8 cellular contexts compared by ENCODE assay signal in genomic region chr2:111662771-111663470, GRCh38.
DNase-seq lines count a peak whose midpoint lies in the region; ATAC-seq and TF ChIP-seq lines count a peak whose summit lies in the region.

No MANE protein-coding gene starts in this region.

- H3K27ac Mint-ChIP-seq in H9: peak overlapping the region in 2 of 3 experiments; percentile 22 to 61; a peak in 3 of 7 replicates
- no peak overlapping the region for H3K27ac Mint-ChIP-seq in activated CD8-positive, alpha-beta T cell treated with anti-CD3 and anti-CD28 coated beads, Interleukin-2, amount 10 ng/mL, durations not matched to agents 7 days and 5 days

- no CpG with 5 or more reads among the region's 7 CpGs for WGBS in H9 (ENCODE audit: extremely low coverage, insufficient read length, low lambda C conversion rate)
- no CpG with 5 or more reads among the region's 7 CpGs for WGBS in trophoblast cell (ENCODE audit: extremely low coverage, insufficient coverage, insufficient read length)
- 50 to 100% methylated on average over 1 of the region's 7 CpGs for WGBS in gastroesophageal sphincter (ENCODE audit: low coverage in 1 of 2), 2 donors

- H3K56ac ChIP-seq in H9 (ENCODE audit: insufficient read length, low read depth, low read length): no peak overlapping the region

- no peak overlapping the region for H2BK15ac ChIP-seq in H9 (ENCODE audit: low read depth, low read length)

- no peaks in the 10 kb centered on the region; a peak in 1 of 5 replicates for H3K9me3 Mint-ChIP-seq in H9
- H3K9me3 Mint-ChIP-seq in activated CD8-positive, alpha-beta T cell treated with anti-CD3 and anti-CD28 coated beads, Interleukin-2, amount 10 ng/mL, durations not matched to agents 7 days and 5 days (ENCODE audit: insufficient read depth): no peaks in the 10 kb centered on the region

- no peak for TF ChIP-seq CTCF in H9 (conservative IDR thresholded peaks at IDR 0.05)
- no peak for TF ChIP-seq CTCF in gastroesophageal sphincter (IDR thresholded peaks at IDR 0.05)

- CTCF ChIA-PET in activated CD8-positive, alpha-beta T cell treated with anti-CD3 and anti-CD28 coated beads, Interleukin-2, amount 10 ng/mL, durations not matched to agents 7 days and 5 days (lab: Charles Lee): interaction anchor here (0.6 kb wide), 1 partner anchor 842 kb away, joined by 3 read pairs; no protein-coding TSS in a partner anchor

- no peaks in the 10 kb centered on the region for H3K79me1 ChIP-seq in H9 (ENCODE audit: insufficient read depth, low read depth, low read length, poor library complexity, severe bottlenecking)
- H3K79me1 ChIP-seq in trophoblast cell (ENCODE audit: low read length): no peaks in the 10 kb centered on the region

- H4K5ac ChIP-seq in H9 (ENCODE audit: insufficient read length, low read depth, low read length): no peak overlapping the region

- H3K18ac ChIP-seq in H9 (ENCODE audit: insufficient read length, low read depth, low read length): no peak overlapping the region
- no peak overlapping the region for H3K18ac ChIP-seq in trophoblast cell (ENCODE audit: low read length)

- no peak overlapping the region for H2BK12ac ChIP-seq in H9 (ENCODE audit: insufficient read length, low read depth, low read length)
- no peak overlapping the region for H2BK12ac ChIP-seq in trophoblast cell (ENCODE audit: low read length)

- peaks cover 2% of the 10 kb centered on the region for H3K27me3 Mint-ChIP-seq in H9 (ENCODE audit: low read depth)
- peaks cover 5% of the 10 kb centered on the region for H3K27me3 Mint-ChIP-seq in activated CD8-positive, alpha-beta T cell treated with anti-CD3 and anti-CD28 coated beads, Interleukin-2, amount 10 ng/mL, durations not matched to agents 7 days and 5 days (ENCODE audit: low read depth)

- H4K12ac ChIP-seq in trophoblast cell (ENCODE audit: low read depth, low read length): no peak overlapping the region

- DNase-seq in H9 (no peak), trophoblast cell (no peak), NCI-H2081 (lab: John Stamatoyannopoulos, UW) (no peak), NCI-H146 (lab: John Stamatoyannopoulos, UW) (no peak), H7 (no peak)
- peak; percentile 26 for DNase-seq in activated CD8-positive, alpha-beta T cell treated with anti-CD3 and anti-CD28 coated beads, Interleukin-2, amount 10 ng/mL, durations not matched to agents 7 days and 5 days

- no peaks in the 10 kb centered on the region for H3K79me2 ChIP-seq in H9 (ENCODE audit: insufficient read depth, low read length)
- no peaks in the 10 kb centered on the region for H3K79me2 ChIP-seq in trophoblast cell (ENCODE audit: control insufficient read depth, insufficient read depth, low read length, poor library complexity)

- H3K4me3 Mint-ChIP-seq in H9: no peak overlapping the region
- no peak overlapping the region for H3K4me3 Mint-ChIP-seq in activated CD8-positive, alpha-beta T cell treated with anti-CD3 and anti-CD28 coated beads, Interleukin-2, amount 10 ng/mL, durations not matched to agents 7 days and 5 days

- no peak overlapping the region for H2BK20ac ChIP-seq in H9 (ENCODE audit: low read depth, low read length, poor library complexity, severe bottlenecking)

- H4K91ac ChIP-seq in H9 (ENCODE audit: insufficient read length, low read depth, low read length): no peak overlapping the region
- no peak overlapping the region for H4K91ac ChIP-seq in trophoblast cell (ENCODE audit: low read depth, low read length)

- no peak overlapping the region for H3T11ph ChIP-seq in H9 (ENCODE audit: low read length)

- H3K23ac ChIP-seq in H9 (ENCODE audit: insufficient read length, low read depth, low read length) (no peak overlapping the region), trophoblast cell (ENCODE audit: low read length) (no peak overlapping the region)

- peaks cover 16 to 18% of the 10 kb centered on the region in 2 experiments for H3K4me1 Mint-ChIP-seq in H9
- peaks cover 12% of the 10 kb centered on the region for H3K4me1 Mint-ChIP-seq in activated CD8-positive, alpha-beta T cell treated with anti-CD3 and anti-CD28 coated beads, Interleukin-2, amount 10 ng/mL, durations not matched to agents 7 days and 5 days (ENCODE audit: low read depth)

- H3K4me2 ChIP-seq in H9 (ENCODE audit: insufficient read depth, insufficient read length, low read length) (no peak overlapping the region), trophoblast cell (ENCODE audit: low read length) (no peak overlapping the region)

- H3K4me1 ChIP-seq in H9 (ENCODE audit: insufficient read depth, low read length): peaks cover 4% of the 10 kb centered on the region; the same call in 1 of the 2 replicates
- peaks cover 5 to 7% of the 10 kb centered on the region in 2 experiments for H3K4me1 ChIP-seq in trophoblast cell (ENCODE audit: control insufficient read depth in 1 of 2, insufficient read depth in 2 of 2, low read length in 2 of 2)
- peaks cover 0 to 26% (median 10%) of the 10 kb centered on the region in 3 donors for H3K4me1 ChIP-seq in gastroesophageal sphincter

- POLR2A ChIA-PET in activated CD8-positive, alpha-beta T cell treated with anti-CD3 and anti-CD28 coated beads, Interleukin-2, amount 10 ng/mL, durations not matched to agents 7 days and 5 days (lab: Charles Lee): no interaction called here

- H4K8ac ChIP-seq in H9 (replicated peaks; ENCODE audit: insufficient read length, low read depth, low read length) (no peak overlapping the region), trophoblast cell (ENCODE audit: low read depth, low read length) (no peak overlapping the region)

- H3K23me2 ChIP-seq in H9 (ENCODE audit: insufficient read length, low read depth, low read length, poor library complexity, severe bottlenecking): no peaks in the 10 kb centered on the region

- H3K14ac ChIP-seq in H9 (ENCODE audit: insufficient read depth, low read length) (no peak overlapping the region), trophoblast cell (ENCODE audit: low read length) (no peak overlapping the region)

- no peak overlapping the region for H2BK5ac ChIP-seq in H9 (ENCODE audit: insufficient read length, low read length)
- H2BK5ac ChIP-seq in trophoblast cell (ENCODE audit: low read depth, low read length, poor library complexity): no peak overlapping the region

- H3K36me3 ChIP-seq in trophoblast cell (ENCODE audit: control insufficient read depth in 1 of 2, insufficient read depth in 2 of 2, low read length in 2 of 2): no peaks in the 10 kb centered on the region
- H3K36me3 ChIP-seq in gastroesophageal sphincter: no peaks in the 10 kb centered on the region
- no peaks in the 10 kb centered on the region for H3K36me3 ChIP-seq in H7 (replicated peaks; ENCODE audit: control insufficient read depth, insufficient read depth, low read length)

- H3K4ac ChIP-seq in H9 (ENCODE audit: low read depth, low read length) (no peak overlapping the region), trophoblast cell (ENCODE audit: low read depth, low read length) (no peak overlapping the region)

- H3K9ac ChIP-seq in H9 (ENCODE audit: extremely low read depth, insufficient read length, low read length): no peak overlapping the region
- peak overlapping the region; percentile 44 for H3K9ac ChIP-seq in trophoblast cell (ENCODE audit: low read length)

- H3K27ac ChIP-seq in H9 (ENCODE audit: insufficient read length, low read depth, low read length) (no peak overlapping the region), trophoblast cell (ENCODE audit: low read depth, low read length) (no peak overlapping the region), gastroesophageal sphincter (no peak overlapping the region)

- TF ChIP-seq EP300 in gastroesophageal sphincter (IDR thresholded peaks at IDR 0.05): no peak

- ATAC-seq in GM18517 (IDR thresholded peaks at IDR 0.05; ENCODE audit: unreplicated experiment) (peak; percentile 66), gastroesophageal sphincter (no peak)
- ATAC-seq in activated CD8-positive, alpha-beta T cell treated with anti-CD3 and anti-CD28 coated beads, Interleukin-2, amount 10 ng/mL, durations not matched to agents 7 days and 5 days: no peak

- H2AFZ ChIP-seq in H9 (ENCODE audit: low read length): no peak overlapping the region
- H2AFZ ChIP-seq in trophoblast cell (ENCODE audit: insufficient read depth, low read length, poor library complexity): no peak overlapping the region

- H3K4me3 ChIP-seq in trophoblast cell (ENCODE audit: low read depth, low read length) (no peak overlapping the region), gastroesophageal sphincter (no peak overlapping the region), H7 (ENCODE audit: insufficient read depth, low read depth, low read length) (no peak overlapping the region)

- no peak for TF ChIP-seq POLR2A in gastroesophageal sphincter (IDR thresholded peaks at IDR 0.05)

- peaks cover 0 to 4% (median under 1%) of the 10 kb centered on the region in 3 experiments; a peak in 2 of 7 replicates for H3K36me3 Mint-ChIP-seq in H9 (ENCODE audit: insufficient read depth in 1 of 3, low read depth in 3 of 3)
- H3K36me3 Mint-ChIP-seq in activated CD8-positive, alpha-beta T cell treated with anti-CD3 and anti-CD28 coated beads, Interleukin-2, amount 10 ng/mL, durations not matched to agents 7 days and 5 days (ENCODE audit: low read depth): no peaks in the 10 kb centered on the region

- H3K27me3 ChIP-seq in H9 (ENCODE audit: insufficient read depth, low read length) (no peaks in the 10 kb centered on the region), trophoblast cell (ENCODE audit: insufficient read depth, low read length) (no peaks in the 10 kb centered on the region), gastroesophageal sphincter (no peaks in the 10 kb centered on the region), H7 (ENCODE audit: control insufficient read depth, insufficient read depth, low read length) (no peaks in the 10 kb centered on the region)

- no peak overlapping the region for H2BK120ac ChIP-seq in H9 (ENCODE audit: low read depth, low read length, poor library complexity, severe bottlenecking)
- no peak overlapping the region for H2BK120ac ChIP-seq in trophoblast cell (ENCODE audit: insufficient read depth, low read length, poor library complexity)

- H3K9me3 ChIP-seq in H9 (ENCODE audit: control insufficient read depth, low read depth, low read length) (no peaks in the 10 kb centered on the region), trophoblast cell (ENCODE audit: insufficient read depth, low read depth, low read length) (peaks cover 4% of the 10 kb centered on the region), gastroesophageal sphincter (no peaks in the 10 kb centered on the region)

- H2AK5ac ChIP-seq in H9 (ENCODE audit: insufficient read length, low read length) (no peak overlapping the region), trophoblast cell (ENCODE audit: low read length) (no peak overlapping the region)

- no peaks in the 10 kb centered on the region for H4K20me1 ChIP-seq in H9 (ENCODE audit: control insufficient read depth, insufficient read depth, insufficient read length)
